In the genomic region with DNA sequence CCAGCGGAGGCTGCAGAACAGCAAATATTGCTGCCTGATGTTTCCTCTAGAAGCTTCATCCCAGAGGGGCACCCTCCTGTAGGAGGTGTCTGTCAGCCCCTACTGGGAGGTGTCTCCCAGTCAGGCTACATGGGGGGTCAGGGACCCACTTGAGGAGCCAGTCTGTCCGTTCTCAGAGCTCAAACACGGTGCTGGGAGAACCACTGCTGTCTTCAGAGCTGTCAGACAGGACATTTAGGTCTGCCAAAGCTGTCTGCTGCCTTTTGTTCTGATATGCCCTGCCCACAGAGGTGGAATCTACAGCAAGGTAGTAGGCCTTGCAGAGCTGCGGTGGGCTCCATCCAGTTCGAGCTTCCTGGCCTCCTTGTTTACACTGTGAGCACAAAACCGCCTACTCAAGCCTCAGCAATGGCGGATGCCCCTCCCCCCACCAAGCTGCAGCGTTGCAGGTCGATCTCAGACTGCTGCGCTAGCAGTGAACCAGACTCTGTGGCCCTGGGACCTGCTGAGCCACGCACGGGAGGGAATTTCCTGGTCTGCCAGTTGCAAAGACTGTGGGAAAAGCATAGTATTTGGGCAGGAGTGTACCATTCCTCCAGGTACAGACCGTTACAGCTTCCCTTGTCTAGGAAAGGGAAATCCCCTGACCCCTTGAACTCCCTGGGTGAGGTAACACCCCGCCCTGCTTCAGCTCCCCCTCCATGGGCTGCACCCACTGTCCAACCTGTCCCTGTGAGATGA, we compare ENCODE assay signal across 22 cellular contexts.
DNase-seq lines count a peak whose midpoint lies in the region; ATAC-seq lines count a peak whose summit lies in the region.
"Had no signal": no experiment of that assay in that cellular context is flagged by ENCODE, and none has a peak within 500 bp of the region (broad histone marks: within the 10 kb centered on the region; RNA-seq: fewer than 3 reads in every experiment).

No MANE protein-coding gene starts in this region.

- DNase-seq in NCI-H146 (lab: John Stamatoyannopoulos, UW) (peak; percentile 47), NCI-H146 treated with DMSO at 0.1 percent for 48 hours (lab: John Stamatoyannopoulos, UW; ENCODE audit: unreplicated experiment) (no peak), ELF-1 (ENCODE audit: low read depth, low spot score) (peak; percentile 71), SHP77 (lab: John Stamatoyannopoulos, UW) (peak; percentile 11 to 39), islet precursor cell (peak; percentile 59), SW 1271 (lab: John Stamatoyannopoulos, UW) (no peak)
- DNase-seq in activated CD4-positive, CD25-positive, alpha-beta regulatory T cell (lab: John Stamatoyannopoulos, UW): no peak
- DNase-seq: activated CD4-positive, alpha-beta memory T cell treated with anti-CD3 and anti-CD28 coated beads, Interleukin-2, amount 10 ng/mL, durations not matched to agents 7 days and 5 days; activated effector memory CD4-positive, alpha-beta T cell treated with Interleukin-2 at 50 U/mL for 16 hours; activated naive CD8-positive, alpha-beta T cell treated with anti-CD3 and anti-CD28 coated beads for 36 hours; activated T-cell treated with anti-CD3 and anti-CD28 coated beads for 4 hours; CD8-positive, alpha-beta T cell; DMS79; dorsolateral prefrontal cortex; head of caudate nucleus; NCI-H2081; NCI-H446; small intestine; substantia nigra; T-helper 9 cell had no signal

- no peak for ATAC-seq in HG02884 (IDR thresholded peaks at IDR 0.05; ENCODE audit: unreplicated experiment)
- ATAC-seq: left colon had no signal

Comparison
In these comparisons a context has a peak if more than half of its experiments do, and no peak if none do; other contexts are left out.
1. DNase-seq: peak in NCI-H146 (single experiment), ELF-1 (single experiment), SHP77 (2 of 2) and islet precursor cell (single experiment); none in NCI-H146 treated with DMSO at 0.1 percent for 48 hours (single experiment), SW 1271 (0 of 2) and activated CD4-positive, CD25-positive, alpha-beta regulatory T cell (0 of 4).